In genomic region chr13:76991432-76991795, GRCh38 we compare ENCODE assay signal across 8 cellular contexts. TPM values are rescaled to one million over a fixed set of nuclear protein-coding genes. Genes with fewer than 3 reads are reported as not detected.
A peak's percentile ranks its signal among the peaks of the same experiment; 100 is the strongest.
DNase-seq lines count a peak whose midpoint lies in the region; ATAC-seq and TF ChIP-seq lines count a peak whose summit lies in the region.

No MANE protein-coding gene starts in this region.

- H3K27ac ChIP-seq in muscle layer of colon (ENCODE audit: low read depth, low read length): peak overlapping the region; percentile 84

- CTCF ChIA-PET in WTC11 (lab: Charles Lee): interaction anchor here (0.9 to 3.4 kb wide), 2 partner anchors 11 to 106 kb away, joined by 3 to 19 read pairs; no protein-coding TSS in a partner anchor

- ATAC-seq in HG03108 (IDR thresholded peaks at IDR 0.05; ENCODE audit: unreplicated experiment) (peak; percentile 32), WTC11 (peak; percentile 2; the same call in 1 of the 2 replicates)
- ATAC-seq in stimulated activated naive B cell treated with anti-CD40 and anti-IgM and Interleukin-4, amounts not matched to agents 10 μg/mL and 1 μg/mL and 100 μg/mL, for 72 hours (replicated peaks): peak; percentile 57 to 59

- TF ChIP-seq CTCF in WTC11 (IDR thresholded peaks at IDR 0.05): no peak
- no peak for TF ChIP-seq CTCF in choroid plexus epithelial cell (conservative IDR thresholded peaks at IDR 0.05; ENCODE audit: low read depth, low read length)

- no peaks in the 10 kb centered on the region for H3K9me3 Mint-ChIP-seq in WTC11
- no peaks in the 10 kb centered on the region for H3K9me3 Mint-ChIP-seq in stimulated activated naive B cell treated with anti-CD40 and anti-IgM and Interleukin-4, amounts not matched to agents 10 μg/mL and 1 μg/mL and 100 μg/mL, for 72 hours

- H3K9me3 ChIP-seq in muscle layer of colon (ENCODE audit: low read length): no peaks in the 10 kb centered on the region

- peaks cover 17% of the 10 kb centered on the region for H3K4me1 Mint-ChIP-seq in WTC11
- peaks cover 13 to 35% of the 10 kb centered on the region in 2 donors for H3K4me1 Mint-ChIP-seq in stimulated activated naive B cell treated with anti-CD40 and anti-IgM and Interleukin-4, amounts not matched to agents 10 μg/mL and 1 μg/mL and 100 μg/mL, for 72 hours

- peak overlapping the region; percentile 99 for H3K4me3 Mint-ChIP-seq in WTC11
- peak overlapping the region; percentile 94 to 99 for H3K4me3 Mint-ChIP-seq in stimulated activated naive B cell treated with anti-CD40 and anti-IgM and Interleukin-4, amounts not matched to agents 10 μg/mL and 1 μg/mL and 100 μg/mL, for 72 hours

- POLR2A ChIA-PET in WTC11 (lab: Charles Lee): interaction anchor here (1.8 kb wide), 1 partner anchor 10 kb away, joined by 5 read pairs; no protein-coding TSS in a partner anchor

- peak overlapping the region; percentile 95 for H3K4me3 ChIP-seq in choroid plexus epithelial cell (ENCODE audit: low read depth, low read length)
- H3K4me3 ChIP-seq in muscle layer of colon (ENCODE audit: low read depth in 1 of 2, low read length in 2 of 2): peak overlapping the region; percentile 84 to 86

- peaks cover 10% of the 10 kb centered on the region; the same call in 1 of the 2 replicates for H3K27me3 Mint-ChIP-seq in WTC11 (ENCODE audit: low read depth)
- H3K27me3 Mint-ChIP-seq in stimulated activated naive B cell treated with anti-CD40 and anti-IgM and Interleukin-4, amounts not matched to agents 10 μg/mL and 1 μg/mL and 100 μg/mL, for 72 hours: no peaks in the 10 kb centered on the region

- DNase-seq in NCI-H146 (lab: John Stamatoyannopoulos, UW) (peak; percentile 24), NCI-H146 treated with DMSO at 0.1 percent for 48 hours (lab: John Stamatoyannopoulos, UW; ENCODE audit: unreplicated experiment) (no peak), WTC11 (ENCODE audit: low spot score) (no peak), choroid plexus epithelial cell (ENCODE audit: low read depth) (no peak), NCI-H1092 (lab: John Stamatoyannopoulos, UW) (no peak)
- DNase-seq in stimulated activated naive B cell treated with anti-CD40 and anti-IgM and Interleukin-4, amounts not matched to agents 10 μg/mL and 1 μg/mL and 100 μg/mL, for 72 hours: no peak

- peak overlapping the region; percentile 69 for H3K9ac ChIP-seq in muscle layer of colon (ENCODE audit: low read length)

- H3K27ac Mint-ChIP-seq in WTC11: peak overlapping the region; percentile 72; the same call in 1 of the 2 replicates
- peak overlapping the region; percentile 98 for H3K27ac Mint-ChIP-seq in stimulated activated naive B cell treated with anti-CD40 and anti-IgM and Interleukin-4, amounts not matched to agents 10 μg/mL and 1 μg/mL and 100 μg/mL, for 72 hours

- peaks cover 2% of the 10 kb centered on the region for H3K36me3 Mint-ChIP-seq in WTC11
- peaks cover 10 to 21% of the 10 kb centered on the region in 2 donors for H3K36me3 Mint-ChIP-seq in stimulated activated naive B cell treated with anti-CD40 and anti-IgM and Interleukin-4, amounts not matched to agents 10 μg/mL and 1 μg/mL and 100 μg/mL, for 72 hours

- H3K27me3 ChIP-seq in muscle layer of colon (ENCODE audit: control insufficient read depth in 1 of 2, insufficient read depth in 2 of 2, low read length in 2 of 2): no peaks in the 10 kb centered on the region

- peaks cover 9% of the 10 kb centered on the region for H3K4me1 ChIP-seq in muscle layer of colon (ENCODE audit: insufficient read depth, low read length)

- no peaks in the 10 kb centered on the region for H3K36me3 ChIP-seq in muscle layer of colon (ENCODE audit: insufficient read depth, low read length)

TF ChIP-seq in WTC11, 78 proteins besides CTCF, POLR2A, EP300 and RAD21:
- no peak for TF ChIP-seq ZNF671 (CRISPR knock-in tag; IDR thresholded peaks at IDR 0.05)
- TF ChIP-seq ZBTB43 (CRISPR knock-in tag; IDR thresholded peaks at IDR 0.05): no peak
- no peak for TF ChIP-seq E2F1 (CRISPR knock-in tag; IDR thresholded peaks at IDR 0.05)
- TF ChIP-seq ZNF281 (CRISPR knock-in tag; IDR thresholded peaks at IDR 0.05): no peak
- TF ChIP-seq TEAD4 (CRISPR knock-in tag; IDR thresholded peaks at IDR 0.05): no peak

RNA-seq across cellular contexts. Expression of gene CLN5, which starts 0.5 kb away (rescaled TPM):
- total RNA-seq in WTC11 (2021): 9.2 to 11.9 TPM (median 9.3 TPM) in 3 replicates

RNA-seq across cellular contexts. Expression of gene FBXL3, which starts 35.5 kb away (rescaled TPM):
- total RNA-seq in WTC11 (2021): 9.9 to 10.4 TPM (median 9.9 TPM) in 3 replicates

RNA-seq across cellular contexts. Expression of gene ACOD1, which starts 43.1 kb away (rescaled TPM):
- not detected in 3 replicates for total RNA-seq in WTC11 (2021)

Comparison
In these comparisons a context has a peak if more than half of its experiments do, and no peak if none do; other contexts are left out.
1. ATAC-seq: peak in every context shown above with its lines; median percentile 58 in stimulated activated naive B cell treated with anti-CD40 and anti-IgM and Interleukin-4, amounts not matched to agents 10 μg/mL and 1 μg/mL and 100 μg/mL, for 72 hours; 32 in HG03108; 2 in WTC11.